Comparison of ENCODE assay signal across 17 cellular contexts in the genomic region with DNA sequence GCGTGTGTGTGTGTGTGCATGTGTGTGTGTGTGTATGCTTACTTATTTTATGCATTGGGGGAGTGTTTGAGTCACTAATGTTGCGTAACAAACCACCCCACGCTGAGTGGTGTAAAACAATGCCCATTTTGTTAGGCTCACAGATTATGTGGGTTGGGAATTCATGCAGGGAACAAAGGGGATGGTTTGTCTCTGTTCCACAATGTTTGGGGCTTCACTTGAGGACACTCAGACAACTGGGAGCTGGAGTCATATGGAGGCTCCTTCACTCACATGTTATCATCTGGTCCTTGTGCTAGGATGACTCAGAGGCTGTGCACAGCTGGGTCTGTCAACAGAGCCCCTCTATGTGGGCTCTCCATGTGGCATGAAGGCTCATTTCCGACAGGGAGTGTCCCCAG. TPM values are rescaled to one million over a fixed set of nuclear protein-coding genes. Genes with fewer than 3 reads are reported as not detected.
A peak's percentile ranks its signal among the peaks of the same experiment; 100 is the strongest.
DNase-seq lines count a peak whose midpoint lies in the region; ATAC-seq, FAIRE-seq and TF ChIP-seq lines count a peak whose summit lies in the region.
"Had no signal": no experiment of that assay in that cellular context is flagged by ENCODE, and none has a peak within 500 bp of the region (broad histone marks: within the 10 kb centered on the region; RNA-seq: fewer than 3 reads in every experiment).

No MANE protein-coding gene starts in this region.

- intact Hi-C loops in gastrocnemius medialis (cut with DNase I; ENCODE audit: low total_unique reads): no loop called here

- ATAC-seq in gastrocnemius medialis: no peak
- ATAC-seq in GM19324 (IDR thresholded peaks at IDR 0.05; ENCODE audit: low FRiP score, unreplicated experiment): no peak
- ATAC-seq: activated naive CD8-positive, alpha-beta T cell treated with anti-CD3 and anti-CD28 coated beads, Interleukin-2, amount 50 U/mL, for 24 hours; stimulated activated naive CD8-positive, alpha-beta T cell treated with anti-CD3 and anti-CD28 coated beads, Interleukin-15, Interleukin-2, amounts not matched to agents 100 U/mL and 50 U/mL, for 24 hours had no signal

- H3K27ac ChIP-seq in caudate nucleus (ENCODE audit: low read depth, low read length): no peak overlapping the region
- H3K27ac ChIP-seq in keratinocyte (ENCODE audit: control insufficient read depth, insufficient read depth, low read length): no peak overlapping the region
- peak overlapping the region; percentile 8 for H3K27ac ChIP-seq in substantia nigra (ENCODE audit: low read depth, low read length, poor library complexity, severe bottlenecking)
- no peak overlapping the region for H3K27ac ChIP-seq in gastrocnemius medialis
- no peak overlapping the region for H3K27ac ChIP-seq in small intestine (ENCODE audit: low read depth in 1 of 2, low read length in 1 of 2)
- H3K27ac ChIP-seq: C4-2B, SJSA1 had no signal

- 43 to 60% (median 48%) methylated on average over 4 of the region's 4 CpGs for WGBS in small intestine, 3 donors

- H3K79me2 ChIP-seq in keratinocyte (ENCODE audit: control insufficient read depth, insufficient read depth, low read length): no peaks in the 10 kb centered on the region

- no peaks in the 10 kb centered on the region for H3K36me3 ChIP-seq in keratinocyte (ENCODE audit: control insufficient read depth in 2 of 2, extremely low read depth in 1 of 2, insufficient read depth in 2 of 2, low read length in 2 of 2)
- H3K36me3 ChIP-seq in gastrocnemius medialis: no peaks in the 10 kb centered on the region
- H3K36me3 ChIP-seq in small intestine (ENCODE audit: control insufficient read depth in 2 of 2, insufficient read depth in 2 of 2, low read length in 2 of 2): no peaks in the 10 kb centered on the region
- H3K36me3 ChIP-seq: SJSA1 had no signal

- no peak for TF ChIP-seq POLR2A in gastrocnemius medialis (IDR thresholded peaks at IDR 0.05)

- in situ Hi-C loops in gastrocnemius medialis (cut with MboI; ENCODE audit: low sequenced_read_pairs in 4 of 4): no loop called here

- H3K4me3 ChIP-seq in keratinocyte (ENCODE audit: control insufficient read depth in 2 of 3, extremely low read depth in 1 of 3, insufficient read depth in 2 of 3, low read depth in 1 of 3, low read length in 3 of 3) (no peak overlapping the region), gastrocnemius medialis (no peak overlapping the region), small intestine (ENCODE audit: low read depth in 1 of 2, low read length in 2 of 2) (no peak overlapping the region)
- H3K4me3 ChIP-seq: SJSA1, smooth muscle cell had no signal

- dilution Hi-C loops in keratinocyte (cut with MboI; ENCODE audit: extremely low pct_ligation_motif_present, low sequenced_read_pairs): no loop called here

- H4K20me1 ChIP-seq in keratinocyte (ENCODE audit: control insufficient read depth, extremely low read depth, insufficient read depth, low read length): no peaks in the 10 kb centered on the region

- H3K27me3 ChIP-seq in keratinocyte (ENCODE audit: control insufficient read depth, extremely low read depth, insufficient read depth, low read length): no peaks in the 10 kb centered on the region
- no peaks in the 10 kb centered on the region for H3K27me3 ChIP-seq in gastrocnemius medialis
- peaks cover 0 to 3% of the 10 kb centered on the region in 2 donors for H3K27me3 ChIP-seq in small intestine (ENCODE audit: control insufficient read depth in 2 of 2, insufficient read depth in 2 of 2, low read length in 2 of 2)
- H3K27me3 ChIP-seq: SJSA1 had no signal

- no peak overlapping the region for H3K4me2 ChIP-seq in keratinocyte (ENCODE audit: control insufficient read depth, extremely low read depth, insufficient read depth, low read depth, low read length)
- H3K4me2 ChIP-seq: smooth muscle cell had no signal

- FAIRE-seq in keratinocyte (lab: Jason Lieb, UNC) (no peak), small intestine (lab: Jason Lieb, UNC) (no peak)

- H3K9me3 ChIP-seq in keratinocyte (ENCODE audit: control insufficient read depth, low read depth, low read length): no peaks in the 10 kb centered on the region
- no peaks in the 10 kb centered on the region for H3K9me3 ChIP-seq in gastrocnemius medialis
- no peaks in the 10 kb centered on the region for H3K9me3 ChIP-seq in small intestine (ENCODE audit: control insufficient read depth, low read depth)
- H3K9me3 ChIP-seq: SJSA1 had no signal

- no peak overlapping the region for H2AFZ ChIP-seq in keratinocyte (ENCODE audit: control insufficient read depth, low read length)

- H3K9me1 ChIP-seq in keratinocyte (ENCODE audit: control insufficient read depth, extremely low read depth, insufficient read depth, low read length): no peaks in the 10 kb centered on the region

- no peak overlapping the region for H3K9ac ChIP-seq in keratinocyte (ENCODE audit: control insufficient read depth, extremely low read depth, insufficient read depth, low read length)

- TF ChIP-seq CTCF in keratinocyte (optimal IDR thresholded peaks at IDR 0.05 in 1 of 3, IDR thresholded peaks at IDR 0.05 in 1 of 3, conservative IDR thresholded peaks at IDR 0.05 in 1 of 3; ENCODE audit: extremely low read depth in 1 of 3, insufficient read depth in 2 of 3, low read length in 3 of 3) (no peak), gastrocnemius medialis (IDR thresholded peaks at IDR 0.05 in 4 of 5, conservative IDR thresholded peaks at IDR 0.05 in 1 of 5) (no peak)

- H3K4me1 ChIP-seq in keratinocyte (ENCODE audit: control insufficient read depth, extremely low read depth, insufficient read depth, low read length) (no peaks in the 10 kb centered on the region), gastrocnemius medialis (no peaks in the 10 kb centered on the region), small intestine (ENCODE audit: control insufficient read depth in 2 of 2, insufficient read depth in 1 of 2, low read depth in 1 of 2, low read length in 1 of 2) (no peaks in the 10 kb centered on the region)
- H3K4me1 ChIP-seq: SJSA1 had no signal

- DNase-seq in M059J (ENCODE audit: low read depth): peak; percentile 2
- DNase-seq in caudate nucleus (lab: John Stamatoyannopoulos, UW): peak in 54 of 61 donors; percentile 3 to 86 (median 48)
- DNase-seq in keratinocyte (ENCODE audit: low read depth, low spot score): peak; percentile 11
- DNase-seq in substantia nigra (lab: John Stamatoyannopoulos, UW): peak in 40 of 49 donors; percentile 2 to 63 (median 26)
- DNase-seq in gastrocnemius medialis: no peak
- no peak for DNase-seq in small intestine
- DNase-seq: activated CD4-positive, alpha-beta memory T cell treated with anti-CD3 and anti-CD28 coated beads, Interleukin-2, amount 10 ng/mL, durations not matched to agents 7 days and 5 days; activated naive CD8-positive, alpha-beta T cell treated with anti-CD3 and anti-CD28 coated beads, Interleukin-2, amount 50 U/mL, for 24 hours; DMS79 treated with DMSO at 0.1 percent for 48 hours; erythroblast; H9; NCI-H1105 treated with DMSO at 0.1 percent for 48 hours; stimulated activated naive CD8-positive, alpha-beta T cell treated with anti-CD3 and anti-CD28 coated beads, Interleukin-15, Interleukin-2, amounts not matched to agents 100 U/mL and 50 U/mL, for 24 hours had no signal

RNA-seq across cellular contexts. Expression of gene LARGE1, which starts 51.3 kb away (rescaled TPM):
- total RNA-seq in M059J (2014; rRNA removed; shearing (Covaris generic)): 1.2 and 3.4 TPM in 2 replicates
- polyA plus RNA-seq in keratinocyte (4.5 to 6.5 TPM (median 5.8 TPM) in 3 replicates), small intestine (1 to 10 TPM; 5.1 to 8.7 (median 7.2) TPM)
- polyA plus RNA-seq in keratinocyte (2011; ENCODE audit: low read depth): 2.3 TPM
- polyA plus RNA-seq in keratinocyte (2011; cell fraction: cytosol; rRNA removed): 5.4 and 5.5 TPM in 2 replicates
- 8.8 and 11.6 TPM in 2 replicates for polyA plus RNA-seq in keratinocyte (2011; cell fraction: nucleus; rRNA removed)
- 4.2 and 6.3 TPM in 2 replicates for polyA plus RNA-seq in keratinocyte (2012; ENCODE audit: low replicate concordance)
- polyA minus RNA-seq in keratinocyte: 13.2 to 16.0 TPM (median 15.6 TPM) in 3 replicates
- polyA minus RNA-seq in keratinocyte (2011; cell fraction: cytosol; rRNA and poly(A)+ RNA removed): 8.4 TPM
- 14.0 and 26.7 TPM in 2 replicates for polyA minus RNA-seq in keratinocyte (2011; cell fraction: nucleus; rRNA and poly(A)+ RNA removed)
- total RNA-seq in gastrocnemius medialis: 10 to 100 TPM; 48.5 to 91.0 (median 68.4) TPM

Comparison
In these comparisons a context has a peak if more than half of its experiments do, and no peak if none do; other contexts are left out.
1. DNase-seq: peak in M059J (single experiment), caudate nucleus (54 of 61), keratinocyte (single experiment) and substantia nigra (40 of 49); none in gastrocnemius medialis (0 of 2) and small intestine (single experiment).
2. RNA of gene LARGE1, which starts 51.3 kb away (total RNA-seq): 48.5 to 91.0 TPM in gastrocnemius medialis; 1.2 to 3.4 TPM in M059J; every median in the first group is over 10 times any median in the second.